ENCODE assay signal across 1 cellular context in genomic region chr5:97112212-97112611, GRCh38.
TF ChIP-seq lines count a peak whose summit lies in the region.

No MANE protein-coding gene starts in this region.

TF ChIP-seq in GM12878, 131 proteins besides CTCF, POLR2A, EP300 and RAD21 (continued from another document):
- TF ChIP-seq, protein P1, sequence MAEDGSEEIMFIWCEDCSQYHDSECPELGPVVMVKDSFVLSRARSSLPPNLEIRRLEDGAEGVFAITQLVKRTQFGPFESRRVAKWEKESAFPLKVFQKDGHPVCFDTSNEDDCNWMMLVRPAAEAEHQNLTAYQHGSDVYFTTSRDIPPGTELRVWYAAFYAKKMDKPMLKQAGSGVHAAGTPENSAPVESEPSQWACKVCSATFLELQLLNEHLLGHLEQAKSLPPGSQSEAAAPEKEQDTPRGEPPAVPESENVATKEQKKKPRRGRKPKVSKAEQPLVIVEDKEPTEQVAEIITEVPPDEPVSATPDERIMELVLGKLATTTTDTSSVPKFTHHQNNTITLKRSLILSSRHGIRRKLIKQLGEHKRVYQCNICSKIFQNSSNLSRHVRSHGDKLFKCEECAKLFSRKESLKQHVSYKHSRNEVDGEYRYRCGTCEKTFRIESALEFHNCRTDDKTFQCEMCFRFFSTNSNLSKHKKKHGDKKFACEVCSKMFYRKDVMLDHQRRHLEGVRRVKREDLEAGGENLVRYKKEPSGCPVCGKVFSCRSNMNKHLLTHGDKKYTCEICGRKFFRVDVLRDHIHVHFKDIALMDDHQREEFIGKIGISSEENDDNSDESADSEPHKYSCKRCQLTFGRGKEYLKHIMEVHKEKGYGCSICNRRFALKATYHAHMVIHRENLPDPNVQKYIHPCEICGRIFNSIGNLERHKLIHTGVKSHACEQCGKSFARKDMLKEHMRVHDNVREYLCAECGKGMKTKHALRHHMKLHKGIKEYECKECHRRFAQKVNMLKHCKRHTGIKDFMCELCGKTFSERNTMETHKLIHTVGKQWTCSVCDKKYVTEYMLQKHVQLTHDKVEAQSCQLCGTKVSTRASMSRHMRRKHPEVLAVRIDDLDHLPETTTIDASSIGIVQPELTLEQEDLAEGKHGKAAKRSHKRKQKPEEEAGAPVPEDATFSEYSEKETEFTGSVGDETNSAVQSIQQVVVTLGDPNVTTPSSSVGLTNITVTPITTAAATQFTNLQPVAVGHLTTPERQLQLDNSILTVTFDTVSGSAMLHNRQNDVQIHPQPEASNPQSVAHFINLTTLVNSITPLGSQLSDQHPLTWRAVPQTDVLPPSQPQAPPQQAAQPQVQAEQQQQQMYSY (CRISPR knock-in tag; IDR thresholded peaks at IDR 0.05) = no peak
- TF ChIP-seq WRNIP1 (IDR thresholded peaks at IDR 0.05; ENCODE audit: borderline replicate concordance, low read depth, low read length) = no peak
- TF ChIP-seq HDGF (IDR thresholded peaks at IDR 0.05) = no peak
- TF ChIP-seq, protein P2, sequence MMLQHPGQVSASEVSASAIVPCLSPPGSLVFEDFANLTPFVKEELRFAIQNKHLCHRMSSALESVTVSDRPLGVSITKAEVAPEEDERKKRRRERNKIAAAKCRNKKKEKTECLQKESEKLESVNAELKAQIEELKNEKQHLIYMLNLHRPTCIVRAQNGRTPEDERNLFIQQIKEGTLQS (IDR thresholded peaks at IDR 0.05; ENCODE audit: borderline replicate concordance, extremely low read depth, low read depth, low read length) = no peak
- TF ChIP-seq ATF7 (IDR thresholded peaks at IDR 0.05; ENCODE audit: low read depth) = no peak
- no peak for TF ChIP-seq PAX5 (IDR thresholded peaks at IDR 0.05; ENCODE audit: borderline replicate concordance, low read depth, low read length)
- no peak for TF ChIP-seq CBX5 (IDR thresholded peaks at IDR 0.05; ENCODE audit: low read depth)
TF ChIP-seq in GM12878: peak in this region for 0.
